ENCODE assay signal across 25 cellular contexts in genomic region chr11:31947051-31947450, GRCh38.
DNase-seq lines count a peak whose midpoint lies in the region; ATAC-seq, FAIRE-seq and TF ChIP-seq lines count a peak whose summit lies in the region.
"Had no signal": no experiment of that assay in that cellular context is flagged by ENCODE, and none has a peak within 500 bp of the region (broad histone marks: within the 10 kb centered on the region; RNA-seq: fewer than 3 reads in every experiment).

No MANE protein-coding gene starts in this region.

- H3K27me3 ChIP-seq in K562 (ENCODE audit: control insufficient read depth in 2 of 2, insufficient read depth in 2 of 2, low read length in 2 of 2) (no peaks in the 10 kb centered on the region), esophagus muscularis mucosa (no peaks in the 10 kb centered on the region), mesendoderm (ENCODE audit: insufficient read depth, low read length, poor library complexity) (no peaks in the 10 kb centered on the region), heart left ventricle (no peaks in the 10 kb centered on the region)
- H3K27me3 ChIP-seq: BLaER1 had no signal

- no peak for TF ChIP-seq EP300 in K562 (IDR thresholded peaks at IDR 0.05; ENCODE audit: low read length)
- TF ChIP-seq EP300 in esophagus muscularis mucosa (IDR thresholded peaks at IDR 0.05) = no peak

- no peak for ATAC-seq in K562
- ATAC-seq in heart left ventricle = no peak
- ATAC-seq in GM18868 (IDR thresholded peaks at IDR 0.05; ENCODE audit: unreplicated experiment) = no peak
- ATAC-seq: CD8-positive, alpha-beta T cell had no signal

- in situ Hi-C loops in K562 (cut with MboI) = no loop called here

- H4K20me1 ChIP-seq in K562 (replicated peaks; ENCODE audit: control insufficient read depth, insufficient read depth, low read length) = no peaks in the 10 kb centered on the region
- H4K20me1 ChIP-seq: BLaER1 had no signal

- TF ChIP-seq POLR2A in K562 (conservative IDR thresholded peaks at IDR 0.05) (no peak), esophagus muscularis mucosa (IDR thresholded peaks at IDR 0.05; ENCODE audit: low read depth) (no peak), heart left ventricle (IDR thresholded peaks at IDR 0.05) (no peak)

- H2AK5ac ChIP-seq in mesendoderm (ENCODE audit: low read length) = peak overlapping the region; percentile 43

- WGBS in K562 (ENCODE audit: insufficient coverage, low coverage, missing lambda C conversion rate) = 1% methylated on average over 6 of the region's 6 CpGs
- 88% methylated on average over 6 of the region's 6 CpGs for WGBS in esophagus muscularis mucosa
- whole genome bisulfite sequencing in mesendoderm (ENCODE audit: extremely low coverage, insufficient coverage, low lambda C conversion rate) = no CpG with 5 or more reads among the region's 6 CpGs
- 77 to 92% (median 91%) methylated on average over 3 to 6 of the region's 6 CpGs for WGBS in heart left ventricle, 4 donors

- H3K27ac ChIP-seq in K562 (ENCODE audit: extremely low read depth, low read depth, low read length) = no peak overlapping the region
- no peak overlapping the region for H3K27ac ChIP-seq in esophagus muscularis mucosa (replicated peaks in 1 of 4)
- peak overlapping the region; percentile 1 for H3K27ac ChIP-seq in mesendoderm (ENCODE audit: low read depth, low read length)
- no peak overlapping the region for H3K27ac ChIP-seq in heart left ventricle
- H3K27ac ChIP-seq: 22Rv1, BLaER1, C4-2B had no signal

- no peak overlapping the region for H3K18ac ChIP-seq in mesendoderm (ENCODE audit: low read length)

- H3K9me1 ChIP-seq in K562 (ENCODE audit: control insufficient read depth, insufficient read depth, low read length) = no peaks in the 10 kb centered on the region

- intact Hi-C loops in K562 (cut with micrococcal nuclease) = no loop called here
- intact Hi-C loops in esophagus muscularis mucosa (cut with DNase I) = no loop called here
- intact Hi-C loops in heart left ventricle (cut with DNase I) = no loop called here

- H3K4me1 ChIP-seq in K562 (replicated peaks in 1 of 2; ENCODE audit: control insufficient read depth in 2 of 2, insufficient read depth in 2 of 2, low read length in 2 of 2) (no peaks in the 10 kb centered on the region), esophagus muscularis mucosa (no peaks in the 10 kb centered on the region), mesendoderm (ENCODE audit: control insufficient read depth, low read depth, low read length) (peaks cover 2% of the 10 kb centered on the region), heart left ventricle (no peaks in the 10 kb centered on the region)
- H3K4me1 ChIP-seq: BLaER1, HAP-1 had no signal

- H3K4ac ChIP-seq in mesendoderm (ENCODE audit: low read depth, low read length) = no peak overlapping the region

- H3K56ac ChIP-seq in mesendoderm (ENCODE audit: low read length) = peak overlapping the region; percentile 64

- H3K36me3 ChIP-seq in K562 (ENCODE audit: control insufficient read depth, insufficient read depth, low read length) (no peaks in the 10 kb centered on the region), esophagus muscularis mucosa (no peaks in the 10 kb centered on the region), mesendoderm (ENCODE audit: control insufficient read depth, insufficient read depth, low read length) (no peaks in the 10 kb centered on the region), heart left ventricle (no peaks in the 10 kb centered on the region)
- H3K36me3 ChIP-seq: BLaER1, HAP-1 had no signal

- H3K9me3 ChIP-seq in K562 (replicated peaks; ENCODE audit: control insufficient read depth, insufficient read depth, low read depth, low read length) (no peaks in the 10 kb centered on the region), esophagus muscularis mucosa (peaks cover 0 to 4% (median 0%) of the 10 kb centered on the region in 4 donors), heart left ventricle (no peaks in the 10 kb centered on the region)
- H3K9me3 ChIP-seq: BLaER1, HAP-1 had no signal

- H2BK120ac ChIP-seq in mesendoderm (ENCODE audit: low read depth, low read length) = no peak overlapping the region

- CTCF ChIA-PET in K562 (lab: Yijun Ruan, JAX; ENCODE audit: low intra/inter-chr PET ratio) = no interaction called here

- no peak overlapping the region for H3K23ac ChIP-seq in mesendoderm (ENCODE audit: low read length)

- no peak overlapping the region for H4K5ac ChIP-seq in mesendoderm (ENCODE audit: low read length)

- no peak for TF ChIP-seq RAD21 in K562 (CRISPR knock-in tag; conservative IDR thresholded peaks at IDR 0.05 in 1 of 2, IDR thresholded peaks at IDR 0.05 in 1 of 2)

- H3K4me2 ChIP-seq in K562 (ENCODE audit: insufficient read depth, low read length) = no peak overlapping the region
- no peak overlapping the region for H3K4me2 ChIP-seq in mesendoderm (ENCODE audit: low read length)
- H3K4me2 ChIP-seq: BLaER1 had no signal

- H2BK5ac ChIP-seq in mesendoderm (ENCODE audit: low read length) = peak overlapping the region; percentile 81

- H4K8ac ChIP-seq in mesendoderm (ENCODE audit: low read depth, low read length) = no peak overlapping the region

- no peak overlapping the region for H2AFZ ChIP-seq in K562 (ENCODE audit: low read depth, low read length)

- H3K9ac ChIP-seq in K562 (ENCODE audit: insufficient read depth in 1 of 2, low read depth in 2 of 2, low read length in 2 of 2) (no peak overlapping the region), mesendoderm (ENCODE audit: low read length) (no peak overlapping the region)
- H3K9ac ChIP-seq: BLaER1 had no signal

- no TSS peak for BruUV-seq in K562 (replicated peaks; lab: Mats Ljungman, UMichigan)

- POLR2A ChIA-PET in K562 (lab: Yijun Ruan, JAX) = interaction anchor here (0.6 to 0.7 kb wide), 2 partner anchors 9 to 49 kb away, joined by 3 read pairs; no protein-coding TSS in a partner anchor

- DNase-seq in HT-29 (ENCODE audit: low spot score) = peak; percentile 27
- DNase-seq in K562 (ENCODE audit: extremely low read depth in 1 of 4, low spot score in 3 of 4) = peak in 1 of 4 experiments; percentile 3
- DNase-seq in esophagus muscularis mucosa (ENCODE audit: extremely low spot score) = peak; percentile 66
- DNase-seq in mesendoderm = no peak
- DNase-seq in heart left ventricle = no peak
- no peak for DNase-seq in GM03348 (ENCODE audit: low spot score)
- DNase-seq in NCI-H345 treated with DMSO at 0.1 percent for 48 hours (lab: John Stamatoyannopoulos, UW; ENCODE audit: unreplicated experiment) = no peak
- DNase-seq: CD4-positive, CD25-positive, alpha-beta regulatory T cell; CD8-positive, alpha-beta T cell; DMS 273 treated with DMSO at 0.1 percent for 48 hours; DMS79; EL; GDM1; GOT3; HFFc6 had no signal

- H3K79me2 ChIP-seq in K562 (ENCODE audit: control insufficient read depth, insufficient read depth, low read length) (no peaks in the 10 kb centered on the region), mesendoderm (ENCODE audit: control insufficient read depth, insufficient read depth, low read length) (no peaks in the 10 kb centered on the region)

- no peak for FAIRE-seq in K562 (lab: Jason Lieb, UNC)
- FAIRE-seq: A204.1, D721Med, GM12891, GM18507, H54 had no signal

- no peak overlapping the region for H3K4me3 ChIP-seq in K562
- no peak overlapping the region for H3K4me3 ChIP-seq in esophagus muscularis mucosa
- H3K4me3 ChIP-seq in mesendoderm (ENCODE audit: low read length) = no peak overlapping the region
- no peak overlapping the region for H3K4me3 ChIP-seq in heart left ventricle
- H3K4me3 ChIP-seq: BLaER1, HAP-1 had no signal

- H3K79me1 ChIP-seq in mesendoderm (ENCODE audit: low read length) = no peaks in the 10 kb centered on the region

- no peak overlapping the region for H2BK15ac ChIP-seq in mesendoderm (replicated peaks; ENCODE audit: low read depth)

- no peak for TF ChIP-seq CTCF in K562 (IDR thresholded peaks at IDR 0.05 in 2 of 3, conservative IDR thresholded peaks at IDR 0.05 in 1 of 3; ENCODE audit: insufficient read depth in 2 of 3, low read depth in 1 of 3, low read length in 3 of 3)
- no peak for TF ChIP-seq CTCF in esophagus muscularis mucosa (IDR thresholded peaks at IDR 0.05)
- TF ChIP-seq CTCF in heart left ventricle (IDR thresholded peaks at IDR 0.05) = no peak

TF ChIP-seq in K562, 482 proteins besides CTCF, POLR2A, EP300 and RAD21:
- TF ChIP-seq ZNF696 (CRISPR knock-in tag; conservative IDR thresholded peaks at IDR 0.05) (no peak), ZNF316 (IDR thresholded peaks at IDR 0.05) (0 out of 2 replicates have a peak, but pooled peaks have one; percentile 6), NFE2 (IDR thresholded peaks at IDR 0.05; ENCODE audit: low read depth) (0 out of 2 replicates have a peak, but pooled peaks have one; percentile 10), ILF3 (IDR thresholded peaks at IDR 0.05; ENCODE audit: borderline replicate concordance) (no peak)
- TF ChIP-seq, protein P1, sequence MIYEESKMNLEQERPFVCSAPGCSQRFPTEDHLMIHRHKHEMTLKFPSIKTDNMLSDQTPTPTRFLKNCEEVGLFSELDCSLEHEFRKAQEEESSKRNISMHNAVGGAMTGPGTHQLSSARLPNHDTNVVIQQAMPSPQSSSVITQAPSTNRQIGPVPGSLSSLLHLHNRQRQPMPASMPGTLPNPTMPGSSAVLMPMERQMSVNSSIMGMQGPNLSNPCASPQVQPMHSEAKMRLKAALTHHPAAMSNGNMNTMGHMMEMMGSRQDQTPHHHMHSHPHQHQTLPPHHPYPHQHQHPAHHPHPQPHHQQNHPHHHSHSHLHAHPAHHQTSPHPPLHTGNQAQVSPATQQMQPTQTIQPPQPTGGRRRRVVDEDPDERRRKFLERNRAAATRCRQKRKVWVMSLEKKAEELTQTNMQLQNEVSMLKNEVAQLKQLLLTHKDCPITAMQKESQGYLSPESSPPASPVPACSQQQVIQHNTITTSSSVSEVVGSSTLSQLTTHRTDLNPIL (CRISPR knock-in tag; IDR thresholded peaks at IDR 0.05) = no peak
- TF ChIP-seq, protein P2, sequence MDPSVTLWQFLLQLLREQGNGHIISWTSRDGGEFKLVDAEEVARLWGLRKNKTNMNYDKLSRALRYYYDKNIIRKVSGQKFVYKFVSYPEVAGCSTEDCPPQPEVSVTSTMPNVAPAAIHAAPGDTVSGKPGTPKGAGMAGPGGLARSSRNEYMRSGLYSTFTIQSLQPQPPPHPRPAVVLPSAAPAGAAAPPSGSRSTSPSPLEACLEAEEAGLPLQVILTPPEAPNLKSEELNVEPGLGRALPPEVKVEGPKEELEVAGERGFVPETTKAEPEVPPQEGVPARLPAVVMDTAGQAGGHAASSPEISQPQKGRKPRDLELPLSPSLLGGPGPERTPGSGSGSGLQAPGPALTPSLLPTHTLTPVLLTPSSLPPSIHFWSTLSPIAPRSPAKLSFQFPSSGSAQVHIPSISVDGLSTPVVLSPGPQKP (CRISPR knock-in tag; IDR thresholded peaks at IDR 0.05) = no peak
TF ChIP-seq in K562: peak in this region for 2.

Comparison
In these comparisons a context has a peak if more than half of its experiments do, and no peak if none do; other contexts are left out.
1. DNase-seq: peak in HT-29 (single experiment) and esophagus muscularis mucosa (single experiment); none in mesendoderm (single experiment), heart left ventricle (0 of 5), GM03348 (single experiment) and NCI-H345 treated with DMSO at 0.1 percent for 48 hours (single experiment).